In the genomic region with DNA sequence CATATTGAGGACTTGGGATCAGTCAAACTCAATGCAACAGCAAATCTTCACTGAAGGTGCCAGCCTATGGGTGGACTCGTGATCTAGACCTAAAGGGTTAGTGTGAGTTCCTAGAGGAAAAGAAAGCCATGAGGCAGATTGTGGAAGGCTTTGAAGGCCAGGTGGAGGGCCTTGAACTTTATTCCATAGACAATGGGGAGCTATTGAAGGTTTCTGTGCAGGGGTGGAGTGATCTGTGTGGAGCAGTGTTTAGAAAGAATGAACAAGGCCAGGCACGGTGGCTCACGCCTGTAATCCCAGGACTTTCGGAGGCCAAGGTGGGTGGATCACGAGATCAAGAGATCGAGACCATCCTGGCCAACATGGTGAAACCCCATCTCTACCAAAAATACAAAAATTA, we compare ENCODE assay signal across 29 cellular contexts.
"Had no signal": no experiment of that assay in that cellular context is flagged by ENCODE, and none has a peak within 500 bp of the region (broad histone marks: within the 10 kb centered on the region; RNA-seq: fewer than 3 reads in every experiment).

No MANE protein-coding gene starts in this region.

- H3K9me3 Mint-ChIP-seq: immature natural killer cell, mesothelial cell of epicardium, naive B cell had no signal

- H3K9me3 ChIP-seq: esophagus squamous epithelium, gastrocnemius medialis, lower lobe of right lung, mucosa of descending colon had no signal

- H3K27me3 ChIP-seq: esophagus squamous epithelium, gastrocnemius medialis, hepatocyte had no signal

- FAIRE-seq: colon, kidney had no signal

- H3K27ac Mint-ChIP-seq: immature natural killer cell, mesothelial cell of epicardium, naive B cell had no signal

- H3K27ac ChIP-seq: coronary artery, dorsolateral prefrontal cortex, epithelial cell of prostate, esophagus squamous epithelium, gastrocnemius medialis, hepatocyte, lower lobe of right lung had no signal

- H3K4me3 ChIP-seq: coronary artery, dorsolateral prefrontal cortex, esophagus squamous epithelium, gastrocnemius medialis, hepatocyte, lower lobe of right lung, mucosa of descending colon had no signal

- DNase-seq: dermis blood vessel endothelial cell; dorsolateral prefrontal cortex; effector CD4-positive, alpha-beta T cell; effector memory CD4-positive, alpha-beta T cell; erythroblast; esophagus squamous epithelium; foreskin fibroblast; foreskin melanocyte; gastrocnemius medialis; glutamatergic neuron; head of caudate nucleus; hypothalamus; immature natural killer cell; islet precursor cell; kidney; kidney glomerular epithelial cell; left colon; left ventricle myocardium superior; lower lobe of right lung; mesenchymal stem cell; mucosa of descending colon; naive B cell had no signal

- H3K4me3 Mint-ChIP-seq: immature natural killer cell, mesothelial cell of epicardium, naive B cell had no signal

- H3K4me1 Mint-ChIP-seq: mesothelial cell of epicardium, naive B cell had no signal

- H3K4me2 ChIP-seq: hepatocyte had no signal

- ATAC-seq: esophagus mucosa, gastrocnemius medialis, left colon, left lobe of liver, left ventricle myocardium superior, lower lobe of right lung, mucosa of descending colon had no signal

- H3K36me3 Mint-ChIP-seq: immature natural killer cell, naive B cell had no signal

- H2AFZ ChIP-seq: hepatocyte had no signal
